ENCODE assay signal across 19 cellular contexts in genomic region chr16:58614212-58614611, GRCh38.
DNase-seq lines count a peak whose midpoint lies in the region; ATAC-seq and TF ChIP-seq lines count a peak whose summit lies in the region.
"Had no signal": no experiment of that assay in that cellular context is flagged by ENCODE, and none has a peak within 500 bp of the region (broad histone marks: within the 10 kb centered on the region; RNA-seq: fewer than 3 reads in every experiment).

No MANE protein-coding gene starts in this region.

- ATAC-seq in HG03045 (IDR thresholded peaks at IDR 0.05; ENCODE audit: unreplicated experiment), result no peak
- ATAC-seq: left ventricle myocardium superior had no signal

- DNase-seq in AG09319 (ENCODE audit: extremely low read depth, low read depth) (peak; percentile 49), HCEC 1CT (peak; percentile 81), amniotic epithelial cell (ENCODE audit: low read depth) (peak; percentile 52), iris pigment epithelial cell (ENCODE audit: low read depth) (peak; percentile 67), epidermal melanocyte (ENCODE audit: insufficient read length, low spot score) (no peak), putamen (ENCODE audit: low spot score) (no peak), NCI-H2196 treated with DMSO at 0.1 percent for 48 hours (lab: John Stamatoyannopoulos, UW; ENCODE audit: unreplicated experiment) (no peak)
- DNase-seq: activated CD4-positive, alpha-beta T cell treated with anti-CD3 and anti-CD28 coated beads, Interleukin-2, amount 50 U/mL, for 4 hours; C1 segment of cervical spinal cord; colonic mucosa; DMS153; erythroblast; left ventricle myocardium superior; MM.1S; naive B cell; NCI-H1930; NCI-H524 treated with DMSO at 0.1 percent for 48 hours; OCI-M1 had no signal

- no peak for TF ChIP-seq CTCF in AG09319 (IDR thresholded peaks at IDR 0.05; ENCODE audit: low read depth, low read length)

Comparison
In these comparisons a context has a peak if more than half of its experiments do, and no peak if none do; other contexts are left out.
1. DNase-seq: peak in AG09319 (single experiment), HCEC 1CT (single experiment), amniotic epithelial cell (single experiment) and iris pigment epithelial cell (single experiment); none in epidermal melanocyte (single experiment), putamen (single experiment) and NCI-H2196 treated with DMSO at 0.1 percent for 48 hours (single experiment).